Comparison of ENCODE assay signal across 1 cellular context in the genomic region with DNA sequence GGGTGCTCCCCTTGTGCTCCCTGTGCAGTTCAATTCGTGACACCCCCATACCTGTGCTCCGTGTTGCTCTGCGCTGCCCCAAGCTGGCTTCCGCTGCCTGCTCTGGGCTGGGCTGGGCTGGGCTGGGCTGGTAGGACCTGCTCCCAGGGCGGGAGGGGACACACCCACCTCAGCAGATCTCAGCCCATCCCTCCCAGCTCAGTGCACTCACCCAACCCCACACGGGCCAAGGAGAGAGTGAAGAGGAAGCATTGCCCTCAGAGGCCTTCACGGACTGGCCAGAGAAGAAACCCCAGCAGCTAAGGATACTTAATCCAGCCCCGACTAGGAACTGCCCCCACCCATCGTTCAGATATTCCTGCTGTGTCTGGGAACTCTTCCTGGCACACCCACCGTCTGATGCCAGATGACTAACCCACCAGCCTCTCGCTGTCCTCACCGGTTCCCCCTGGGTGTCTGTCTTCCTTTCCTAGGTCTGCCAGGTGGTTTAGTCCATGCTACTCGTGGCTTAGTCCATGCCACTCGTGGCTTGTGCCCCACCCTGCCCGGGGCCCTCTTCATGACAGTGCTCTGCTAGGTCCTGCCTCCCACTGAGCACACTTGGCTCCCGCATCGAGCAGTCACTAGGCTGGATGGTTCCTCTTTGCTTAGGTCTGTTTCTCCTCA.
TF ChIP-seq lines count a peak whose summit lies in the region.

A gene (minus strand): TSS at position 104 of the 666 bp plus-strand sequence. CDS start 14,711 bp downstream, outside the sequence.

TF ChIP-seq in H1, 55 proteins besides CTCF, POLR2A, EP300 and RAD21:
- no peak for TF ChIP-seq TAF7 (optimal IDR thresholded peaks at IDR 0.05; ENCODE audit: borderline replicate concordance, low read depth, low read length)
- no peak for TF ChIP-seq SP4 (IDR thresholded peaks at IDR 0.05; ENCODE audit: low read length)
- TF ChIP-seq CBX8 (IDR thresholded peaks at IDR 0.05; ENCODE audit: borderline replicate concordance, low read depth, low read length) = no peak
- TF ChIP-seq SIN3A (conservative IDR thresholded peaks at IDR 0.05 in 1 of 2, IDR thresholded peaks at IDR 0.05 in 1 of 2; ENCODE audit: low read depth in 1 of 2, low read length in 2 of 2) = no peak
- no peak for TF ChIP-seq RXRA (IDR thresholded peaks at IDR 0.05; ENCODE audit: insufficient read depth, low read depth, low read length)
- TF ChIP-seq RBBP5 (IDR thresholded peaks at IDR 0.05; ENCODE audit: borderline replicate concordance, low read depth, low read length) = no peak
- no peak for TF ChIP-seq RNF2 (IDR thresholded peaks at IDR 0.05; ENCODE audit: borderline replicate concordance, low read depth, low read length, missing control alignments, poor library complexity, severe bottlenecking)
- no peak for TF ChIP-seq NANOG (IDR thresholded peaks at IDR 0.05; ENCODE audit: insufficient read depth, low read depth, low read length, poor library complexity, severe bottlenecking)
- no peak for TF ChIP-seq SRF (IDR thresholded peaks at IDR 0.05; ENCODE audit: low read depth, low read length)
- TF ChIP-seq KDM5A (IDR thresholded peaks at IDR 0.05; ENCODE audit: low read length) = no peak
- TF ChIP-seq, protein P1, sequence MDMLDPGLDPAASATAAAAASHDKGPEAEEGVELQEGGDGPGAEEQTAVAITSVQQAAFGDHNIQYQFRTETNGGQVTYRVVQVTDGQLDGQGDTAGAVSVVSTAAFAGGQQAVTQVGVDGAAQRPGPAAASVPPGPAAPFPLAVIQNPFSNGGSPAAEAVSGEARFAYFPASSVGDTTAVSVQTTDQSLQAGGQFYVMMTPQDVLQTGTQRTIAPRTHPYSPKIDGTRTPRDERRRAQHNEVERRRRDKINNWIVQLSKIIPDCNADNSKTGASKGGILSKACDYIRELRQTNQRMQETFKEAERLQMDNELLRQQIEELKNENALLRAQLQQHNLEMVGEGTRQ (IDR thresholded peaks at IDR 0.05; ENCODE audit: low read length) = no peak
- TF ChIP-seq ZNF274 (IDR thresholded peaks at IDR 0.05; ENCODE audit: borderline replicate concordance, extremely low read depth, low read length) = no peak
- TF ChIP-seq JUN (IDR thresholded peaks at IDR 0.05; ENCODE audit: low read depth, low read length) = no peak
- TF ChIP-seq GTF2F1 (IDR thresholded peaks at IDR 0.05; ENCODE audit: borderline replicate concordance, low read depth, low read length) = no peak
- no peak for TF ChIP-seq HDAC6 (IDR thresholded peaks at IDR 0.05; ENCODE audit: low read depth, low read length)
- no peak for TF ChIP-seq SUZ12 (IDR thresholded peaks at IDR 0.05; ENCODE audit: low read length)
- TF ChIP-seq EZH2 (IDR thresholded peaks at IDR 0.05; ENCODE audit: low read depth, low read length, severe bottlenecking) = no peak
- TF ChIP-seq TCF12 (IDR thresholded peaks at IDR 0.05; ENCODE audit: low read depth, low read length) = no peak
